1 cellular context compared by ENCODE assay signal in genomic region chr12:40833818-40834217, GRCh38.
TF ChIP-seq lines count a peak whose summit lies in the region.

No MANE protein-coding gene starts in this region.

TF ChIP-seq in SK-N-SH, 30 proteins besides CTCF, POLR2A, EP300 and RAD21 (continued from another document):
- TF ChIP-seq RXRA (IDR thresholded peaks at IDR 0.05; ENCODE audit: borderline replicate concordance, low read depth) (no peak), FOSL2 (IDR thresholded peaks at IDR 0.05; ENCODE audit: borderline replicate concordance, low read depth) (no peak), SIN3A (IDR thresholded peaks at IDR 0.05; ENCODE audit: borderline replicate concordance, low read depth, low read length) (no peak)
